In genomic region chr16:67228034-67228785, GRCh38 we compare ENCODE assay signal across 10 cellular contexts. TPM values are rescaled to one million over a fixed set of nuclear protein-coding genes. Genes with fewer than 3 reads are reported as not detected.
A peak's percentile ranks its signal among the peaks of the same experiment; 100 is the strongest.
DNase-seq lines count a peak whose midpoint lies in the region; ATAC-seq, FAIRE-seq and TF ChIP-seq lines count a peak whose summit lies in the region.
"Had no signal": no experiment of that assay in that cellular context is flagged by ENCODE, and none has a peak within 500 bp of the region (broad histone marks: within the 10 kb centered on the region; RNA-seq: fewer than 3 reads in every experiment).

No MANE protein-coding gene starts in this region.

- no peak for ATAC-seq in activated CD8-positive, alpha-beta memory T cell treated with anti-CD3 and anti-CD28 coated beads, Interleukin-2, amount 10 ng/mL, durations not matched to agents 7 days and 5 days
- ATAC-seq in activated naive CD4-positive, alpha-beta T cell treated with anti-CD3 and anti-CD28 coated beads, Interleukin-2, amount 50 U/mL, for 72 hours, result no peak
- ATAC-seq in body of pancreas, result no peak

- CTCF ChIA-PET in activated CD8-positive, alpha-beta memory T cell treated with anti-CD3 and anti-CD28 coated beads, Interleukin-2, amount 10 ng/mL, durations not matched to agents 7 days and 5 days (lab: Charles Lee), result interaction anchor here (1.6 to 3.2 kb wide), 6 partner anchors 8 to 43 kb away, joined by 4 to 41 read pairs (median 8); partner anchors contain the start of genes E2F4, ELMO3 and FHOD1

- H3K27ac Mint-ChIP-seq in activated CD8-positive, alpha-beta memory T cell treated with anti-CD3 and anti-CD28 coated beads, Interleukin-2, amount 10 ng/mL, durations not matched to agents 7 days and 5 days, result peak overlapping the region; percentile 96
- peak overlapping the region; percentile 96 to 99 for H3K27ac Mint-ChIP-seq in activated naive CD4-positive, alpha-beta T cell treated with anti-CD3 and anti-CD28 coated beads, Interleukin-2, amount 50 U/mL, for 72 hours

- intact Hi-C loops in kidney (cut with DNase I), result no loop called here
- intact Hi-C loops in body of pancreas (cut with DNase I), result no loop called here

- H3K27ac ChIP-seq in kidney (ENCODE audit: low read depth in 2 of 2, low read length in 2 of 2) (no peak overlapping the region), subcutaneous abdominal adipose tissue (ENCODE audit: low read depth, low read length) (no peak overlapping the region), body of pancreas (no peak overlapping the region)

- H3K9me3 ChIP-seq in kidney (ENCODE audit: control insufficient read depth in 1 of 2, low read length in 2 of 2) (no peaks in the 10 kb centered on the region), subcutaneous abdominal adipose tissue (ENCODE audit: control insufficient read depth in 5 of 5, low read length in 5 of 5) (no peaks in the 10 kb centered on the region), body of pancreas (no peaks in the 10 kb centered on the region)
- H3K9me3 ChIP-seq: pancreas had no signal

- 69 to 77% methylated on average over 3 to 9 of the region's 9 CpGs for WGBS in body of pancreas, 2 donors

- H3K4me1 ChIP-seq in kidney (ENCODE audit: control insufficient read depth in 1 of 2, insufficient read depth in 1 of 2, low read depth in 1 of 2, low read length in 2 of 2) (peaks cover 11 to 20% of the 10 kb centered on the region in 2 donors), subcutaneous abdominal adipose tissue (ENCODE audit: control insufficient read depth in 5 of 5, insufficient read depth in 5 of 5, low read length in 5 of 5) (peaks cover 8 to 47% (median 22%) of the 10 kb centered on the region in 5 donors), body of pancreas (peaks cover 25% of the 10 kb centered on the region)

- H3K27me3 ChIP-seq in subcutaneous abdominal adipose tissue (ENCODE audit: control insufficient read depth in 5 of 5, insufficient read depth in 4 of 5, low read length in 5 of 5) (no peaks in the 10 kb centered on the region), body of pancreas (no peaks in the 10 kb centered on the region)
- H3K27me3 ChIP-seq: pancreas had no signal

- H3K4me3 Mint-ChIP-seq in activated CD8-positive, alpha-beta memory T cell treated with anti-CD3 and anti-CD28 coated beads, Interleukin-2, amount 10 ng/mL, durations not matched to agents 7 days and 5 days, result peak overlapping the region; percentile 98

- no peaks in the 10 kb centered on the region for H3K9me3 Mint-ChIP-seq in activated CD8-positive, alpha-beta memory T cell treated with anti-CD3 and anti-CD28 coated beads, Interleukin-2, amount 10 ng/mL, durations not matched to agents 7 days and 5 days (ENCODE audit: low read depth)
- H3K9me3 Mint-ChIP-seq in activated naive CD4-positive, alpha-beta T cell treated with anti-CD3 and anti-CD28 coated beads, Interleukin-2, amount 50 U/mL, for 72 hours, result no peaks in the 10 kb centered on the region

- TF ChIP-seq CTCF in kidney (IDR thresholded peaks at IDR 0.05; ENCODE audit: borderline replicate concordance, extremely low read depth, insufficient read depth), result no peak
- TF ChIP-seq CTCF in body of pancreas (IDR thresholded peaks at IDR 0.05), result no peak

- H3K9ac ChIP-seq in kidney (ENCODE audit: low read length in 2 of 2) (peak overlapping the region in 1 of 2 donors; percentile 96), subcutaneous abdominal adipose tissue (ENCODE audit: low read length in 5 of 5) (peak overlapping the region; percentile 87 to 95 (median 88))

- H3K36me3 ChIP-seq in kidney (ENCODE audit: control insufficient read depth in 1 of 2, insufficient read depth in 2 of 2, low read length in 2 of 2), result peaks cover 16 to 26% of the 10 kb centered on the region in 2 donors
- peaks cover 0 to 53% (median 46%) of the 10 kb centered on the region in 5 donors for H3K36me3 ChIP-seq in subcutaneous abdominal adipose tissue (ENCODE audit: control insufficient read depth in 5 of 5, insufficient read depth in 5 of 5, low read length in 5 of 5)
- H3K36me3 ChIP-seq in body of pancreas (replicated peaks in 1 of 2; ENCODE audit: insufficient read depth in 1 of 2, low read depth in 2 of 2), result peaks cover 0 to 14% of the 10 kb centered on the region in 2 donors

- peaks cover 50% of the 10 kb centered on the region for H3K4me1 Mint-ChIP-seq in activated CD8-positive, alpha-beta memory T cell treated with anti-CD3 and anti-CD28 coated beads, Interleukin-2, amount 10 ng/mL, durations not matched to agents 7 days and 5 days

- peaks cover 29% of the 10 kb centered on the region for H3K36me3 Mint-ChIP-seq in activated CD8-positive, alpha-beta memory T cell treated with anti-CD3 and anti-CD28 coated beads, Interleukin-2, amount 10 ng/mL, durations not matched to agents 7 days and 5 days
- H3K36me3 Mint-ChIP-seq in activated naive CD4-positive, alpha-beta T cell treated with anti-CD3 and anti-CD28 coated beads, Interleukin-2, amount 50 U/mL, for 72 hours, result peaks cover 14 to 32% of the 10 kb centered on the region in 2 donors

- H3K4me3 ChIP-seq in kidney (ENCODE audit: low read length in 2 of 2), result peak overlapping the region; percentile 94 to 100
- H3K4me3 ChIP-seq in subcutaneous abdominal adipose tissue (ENCODE audit: low read depth in 1 of 5, low read length in 5 of 5), result peak overlapping the region; percentile 81 to 99 (median 92)
- H3K4me3 ChIP-seq in body of pancreas, result no peak overlapping the region

- DNase-seq in activated CD8-positive, alpha-beta memory T cell treated with anti-CD3 and anti-CD28 coated beads, Interleukin-2, amount 10 ng/mL, durations not matched to agents 7 days and 5 days, result no peak
- DNase-seq in activated CD8-positive, alpha-beta memory T cell treated with anti-CD3 and anti-CD28 coated beads for 24 hours, result no peak
- DNase-seq in activated naive CD4-positive, alpha-beta T cell treated with anti-CD3 and anti-CD28 coated beads, Interleukin-2, amount 50 U/mL, for 72 hours (ENCODE audit: low spot score in 2 of 2), result no peak
- DNase-seq in kidney, result no peak
- no peak for DNase-seq in stimulated activated CD4-positive, alpha-beta T cell treated with anti-CD3 and anti-CD28 coated beads, Interleukin-15, amount 100 ng/mL, for 24 hours
- DNase-seq in H4 (ENCODE audit: low spot score), result no peak
- DNase-seq in body of pancreas, result no peak
- DNase-seq: activated gamma-delta T cell treated with Interleukin-2 at 50 U/mL for 16 hours had no signal

- H3K27me3 Mint-ChIP-seq in activated CD8-positive, alpha-beta memory T cell treated with anti-CD3 and anti-CD28 coated beads, Interleukin-2, amount 10 ng/mL, durations not matched to agents 7 days and 5 days, result no peaks in the 10 kb centered on the region

- no peak for TF ChIP-seq POLR2A in body of pancreas (IDR thresholded peaks at IDR 0.05)

- FAIRE-seq in kidney (lab: Jason Lieb, UNC), result no peak
- FAIRE-seq: pancreas had no signal

RNA-seq across cellular contexts. Expression of gene TMEM208, which starts 1.3 kb away (rescaled TPM):
- total RNA-seq in activated CD8-positive, alpha-beta memory T cell treated with anti-CD3 and anti-CD28 coated beads, Interleukin-2, amount 10 ng/mL, durations not matched to agents 7 days and 5 days, result 10 to 100 TPM; 32.3 to 39.7 TPM
- 10 to 100 TPM; 28.4 to 35.4 TPM for total RNA-seq in activated naive CD4-positive, alpha-beta T cell treated with anti-CD3 and anti-CD28 coated beads, Interleukin-2, amount 50 U/mL, for 72 hours
- total RNA-seq in kidney (47.1 TPM), body of pancreas (10 to 100 TPM; 35.8 to 48.1 TPM)
- 145 TPM for polyA plus RNA-seq in kidney (ENCODE audit: insufficient read depth, low read depth, low replicate concordance)
- 31.1 and 38.4 TPM in 2 replicates for total RNA-seq in H4 (2014; rRNA removed; shearing (Covaris generic))

RNA-seq across cellular contexts. Expression of gene FHOD1, which starts 19.1 kb away (rescaled TPM):
- 100 to 1,000 TPM; 101 to 111 TPM for total RNA-seq in activated CD8-positive, alpha-beta memory T cell treated with anti-CD3 and anti-CD28 coated beads, Interleukin-2, amount 10 ng/mL, durations not matched to agents 7 days and 5 days
- 100 to 1,000 TPM; 104 to 133 TPM for total RNA-seq in activated naive CD4-positive, alpha-beta T cell treated with anti-CD3 and anti-CD28 coated beads, Interleukin-2, amount 50 U/mL, for 72 hours
- total RNA-seq in kidney, result 30.4 TPM
- 21.0 TPM for polyA plus RNA-seq in kidney (ENCODE audit: insufficient read depth, low read depth, low replicate concordance)
- total RNA-seq in H4 (2014; rRNA removed; shearing (Covaris generic)), result 18.4 and 21.2 TPM in 2 replicates
- total RNA-seq in body of pancreas, result 10 to 100 TPM; 12.2 to 26.4 TPM

RNA-seq across cellular contexts. Expression of gene SLC9A5, which starts 20.6 kb away (rescaled TPM):
- 1 to 10 TPM; 5.4 to 6.2 TPM for total RNA-seq in activated CD8-positive, alpha-beta memory T cell treated with anti-CD3 and anti-CD28 coated beads, Interleukin-2, amount 10 ng/mL, durations not matched to agents 7 days and 5 days
- total RNA-seq in activated naive CD4-positive, alpha-beta T cell treated with anti-CD3 and anti-CD28 coated beads, Interleukin-2, amount 50 U/mL, for 72 hours, result 10 to 100 TPM in 1 of 2 donors, 1 to 10 TPM in 1; 8.3 to 13.6 TPM
- total RNA-seq in kidney (1.1 TPM), body of pancreas (under 1 TPM; 0.26 to 0.33 TPM)
- polyA plus RNA-seq in kidney (ENCODE audit: insufficient read depth, low read depth, low replicate concordance), result 0.92 TPM
- 0.81 and 1.4 TPM in 2 replicates for total RNA-seq in H4 (2014; rRNA removed; shearing (Covaris generic))

RNA-seq across cellular contexts. Expression of gene ELMO3, which starts 29.3 kb away (rescaled TPM):
- total RNA-seq in activated CD8-positive, alpha-beta memory T cell treated with anti-CD3 and anti-CD28 coated beads, Interleukin-2, amount 10 ng/mL, durations not matched to agents 7 days and 5 days, result 1 to 10 TPM; 6.2 to 9.8 TPM
- total RNA-seq in activated naive CD4-positive, alpha-beta T cell treated with anti-CD3 and anti-CD28 coated beads, Interleukin-2, amount 50 U/mL, for 72 hours, result 1 to 10 TPM; 4.0 to 7.0 TPM
- total RNA-seq in kidney (24.2 TPM), body of pancreas (10 to 100 TPM; 24.1 to 40.5 TPM)
- 33.1 TPM for polyA plus RNA-seq in kidney (ENCODE audit: insufficient read depth, low read depth, low replicate concordance)
- total RNA-seq in H4 (2014; rRNA removed; shearing (Covaris generic)), result 0.06 and 0.29 TPM in 2 replicates

RNA-seq across cellular contexts. Expression of gene E2F4, which starts 36.3 kb away (rescaled TPM):
- total RNA-seq in activated CD8-positive, alpha-beta memory T cell treated with anti-CD3 and anti-CD28 coated beads, Interleukin-2, amount 10 ng/mL, durations not matched to agents 7 days and 5 days, result 100 to 1,000 TPM; 147 to 148 TPM
- 100 to 1,000 TPM in 1 of 2 donors, 10 to 100 TPM in 1; 71.7 to 104 TPM for total RNA-seq in activated naive CD4-positive, alpha-beta T cell treated with anti-CD3 and anti-CD28 coated beads, Interleukin-2, amount 50 U/mL, for 72 hours
- total RNA-seq in kidney (54.4 TPM), body of pancreas (10 to 100 TPM; 51.9 to 88.7 TPM)
- polyA plus RNA-seq in kidney (ENCODE audit: insufficient read depth, low read depth, low replicate concordance), result 39.1 TPM
- 78.4 and 80.7 TPM in 2 replicates for total RNA-seq in H4 (2014; rRNA removed; shearing (Covaris generic))

Comparison
In these comparisons a context has a peak if more than half of its experiments do, and no peak if none do; other contexts are left out.
1. H3K4me3 ChIP-seq: peak in kidney (2 of 2) and subcutaneous abdominal adipose tissue (5 of 5); none in body of pancreas (0 of 2).